In the genomic region with DNA sequence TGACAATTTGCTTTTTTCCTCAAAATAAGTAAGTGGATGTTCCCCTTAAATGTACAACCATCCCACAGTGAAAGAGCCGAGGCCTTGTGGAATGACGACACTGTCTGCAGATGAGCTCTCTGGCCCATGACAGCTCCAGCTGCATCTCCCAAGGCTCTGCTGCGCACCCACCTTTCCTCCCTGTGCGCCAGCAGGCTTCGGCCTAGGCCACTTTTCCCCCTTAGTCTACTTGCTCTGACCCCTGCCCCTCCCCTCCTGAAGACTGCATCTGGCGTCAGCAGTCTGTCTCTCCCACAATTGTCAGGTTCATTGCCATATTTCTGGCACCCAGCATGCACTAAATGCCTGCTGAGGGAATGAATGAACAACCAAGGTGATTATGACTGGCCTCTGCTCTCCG, we compare ENCODE assay signal across 21 cellular contexts. TPM values are rescaled to one million over a fixed set of nuclear protein-coding genes. Genes with fewer than 3 reads are reported as not detected.
DNase-seq lines count a peak whose midpoint lies in the region; ATAC-seq, FAIRE-seq and TF ChIP-seq lines count a peak whose summit lies in the region.
"Had no signal": no experiment of that assay in that cellular context is flagged by ENCODE, and none has a peak within 500 bp of the region (broad histone marks: within the 10 kb centered on the region; RNA-seq: fewer than 3 reads in every experiment).

No MANE protein-coding gene starts in this region.

- 0 out of 2 replicates have a peak overlapping the region, but pooled peaks have one; percentile 10 for H3K9ac ChIP-seq in DND-41 (ENCODE audit: low read depth, low read length)
- no peak overlapping the region for H3K9ac ChIP-seq in GM12878 (ENCODE audit: control insufficient read depth, insufficient read depth, low read length)

- RAD21 ChIA-PET in GM12878 (lab: Charles Lee; ENCODE audit: unreplicated experiment): no interaction called here

- H3K36me3 Mint-ChIP-seq in CD4-positive, CD25-positive, alpha-beta regulatory T cell: peaks cover 6% of the 10 kb centered on the region
- H3K36me3 Mint-ChIP-seq in nephron (ENCODE audit: low read depth): peaks cover 8% of the 10 kb centered on the region

- peaks cover 17 to 55% (median 20%) of the 10 kb centered on the region in 4 donors for H3K4me1 Mint-ChIP-seq in CD4-positive, CD25-positive, alpha-beta regulatory T cell
- peaks cover 8% of the 10 kb centered on the region for H3K4me1 Mint-ChIP-seq in nephron

- SMC1A ChIA-PET in GM12878 (lab: Charles Lee; ENCODE audit: uncharacterized antibody, unreplicated experiment): interaction anchor here (1.1 to 2.3 kb wide), 2 partner anchors 8 to 979 kb away, joined by 3 to 10 read pairs; no protein-coding TSS in a partner anchor

- no peak for TF ChIP-seq RAD21 in GM12878 (IDR thresholded peaks at IDR 0.05; ENCODE audit: insufficient read depth, low read depth, low read length)

- FAIRE-seq in GM12878 (lab: Jason Lieb, UNC): no peak
- FAIRE-seq: colon, H54 had no signal

- no TSS peak for BruUV-seq in GM12878 (replicated peaks; lab: Mats Ljungman, UMichigan)

- no peak for DNase-seq in CD4-positive, CD25-positive, alpha-beta regulatory T cell
- DNase-seq in DND-41: no peak
- no peak for DNase-seq in GM12878 (ENCODE audit: low read depth, low spot score)
- no peak for DNase-seq in psoas muscle
- DNase-seq in retina: no peak
- no peak for DNase-seq in mesenteric fat pad (ENCODE audit: low spot score)
- DNase-seq: activated CD4-positive, alpha-beta T cell treated with anti-CD3 and anti-CD28 coated beads for 1 hour; DMS53; KBM-7; left colon; midbrain; NCI-H1048; NCI-H69; T-helper 9 cell; tibial artery had no signal

- in situ Hi-C loops in GM12878 (cut with MboI): no loop called here

- H3K79me2 ChIP-seq in DND-41 (ENCODE audit: insufficient read depth, low read length): peaks cover 54% of the 10 kb centered on the region
- peaks cover 18% of the 10 kb centered on the region for H3K79me2 ChIP-seq in GM12878 (ENCODE audit: control insufficient read depth, insufficient read depth, low read length)

- H3K27ac Mint-ChIP-seq in CD4-positive, CD25-positive, alpha-beta regulatory T cell: peak overlapping the region in 1 of 3 donors; percentile 15
- H3K27ac Mint-ChIP-seq in nephron: no peak overlapping the region

- intact Hi-C loops in GM12878 (cut with micrococcal nuclease; ENCODE audit: unreplicated experiment): loop anchor here (5.0 kb wide), 1 partner anchor 47 kb away; no protein-coding TSS in a partner anchor
- intact Hi-C loops in psoas muscle (cut with DNase I): no loop called here

- 0 out of 2 replicates have a peak, but pooled peaks have one; percentile 10 for TF ChIP-seq POLR2A in GM12878 (IDR thresholded peaks at IDR 0.05; ENCODE audit: low read depth, low read length)

- peaks cover 16% of the 10 kb centered on the region for H3K4me1 ChIP-seq in CD4-positive, CD25-positive, alpha-beta regulatory T cell (ENCODE audit: control insufficient read depth, insufficient read depth, low read length, poor library complexity, severe bottlenecking)
- H3K4me1 ChIP-seq in DND-41 (ENCODE audit: insufficient read depth, low read length) (peaks cover 22% of the 10 kb centered on the region), GM12878 (ENCODE audit: control insufficient read depth, insufficient read depth, low read length) (peaks cover 4% of the 10 kb centered on the region), psoas muscle (peaks cover 19% of the 10 kb centered on the region)

- 87% methylated on average over 7 of the region's 7 CpGs for WGBS in GM12878 (ENCODE audit: insufficient coverage, insufficient replicate concordance, low lambda C conversion rate, missing lambda C conversion rate)
- WGBS in psoas muscle, 3 donors: 59 to 74% (median 66%) methylated on average over 7 of the region's 7 CpGs

- POLR2A ChIA-PET in GM12878 (lab: Charles Lee): interaction anchor here (0.6 kb wide), 1 partner anchor 151 kb away, joined by 3 read pairs; no protein-coding TSS in a partner anchor

- H3K9me3 ChIP-seq in CD4-positive, CD25-positive, alpha-beta regulatory T cell (ENCODE audit: control insufficient read depth in 2 of 2, low read length in 2 of 2): no peaks in the 10 kb centered on the region
- H3K9me3 ChIP-seq in DND-41 (ENCODE audit: insufficient read depth, low read length, severe bottlenecking) (no peaks in the 10 kb centered on the region), GM12878 (replicated peaks; ENCODE audit: control insufficient read depth, insufficient read depth, low read length) (no peaks in the 10 kb centered on the region), psoas muscle (no peaks in the 10 kb centered on the region)
- H3K9me3 ChIP-seq: ascending aorta, tibial artery had no signal

- no peak overlapping the region for H3K27ac ChIP-seq in CD4-positive, CD25-positive, alpha-beta regulatory T cell (ENCODE audit: insufficient read depth, low read length, poor library complexity, severe bottlenecking)
- H3K27ac ChIP-seq in DND-41 (ENCODE audit: low read length): no peak overlapping the region
- H3K27ac ChIP-seq in GM12878 (ENCODE audit: control insufficient read depth, insufficient read depth): no peak overlapping the region
- no peak overlapping the region for H3K27ac ChIP-seq in psoas muscle
- H3K27ac ChIP-seq: ascending aorta, C4-2B, HL-60, tibial artery had no signal

- H4K20me1 ChIP-seq in DND-41 (ENCODE audit: insufficient read depth, low read length): peaks cover 15% of the 10 kb centered on the region
- no peaks in the 10 kb centered on the region; the same call in 1 of the 2 replicates for H4K20me1 ChIP-seq in GM12878 (ENCODE audit: control insufficient read depth, insufficient read depth)

- peaks cover 8% of the 10 kb centered on the region for H3K36me3 ChIP-seq in CD4-positive, CD25-positive, alpha-beta regulatory T cell (ENCODE audit: control insufficient read depth, insufficient read depth, low read length)
- peaks cover 15% of the 10 kb centered on the region for H3K36me3 ChIP-seq in DND-41 (ENCODE audit: insufficient read depth, low read length)
- peaks cover 0 to 3% of the 10 kb centered on the region in 2 experiments; a peak in 1 of 4 replicates for H3K36me3 ChIP-seq in GM12878 (ENCODE audit: control insufficient read depth in 2 of 2, insufficient read depth in 2 of 2, low read length in 1 of 2)
- H3K36me3 ChIP-seq in psoas muscle (ENCODE audit: insufficient read depth in 1 of 2, low read depth in 1 of 2): peaks cover 0 to 11% of the 10 kb centered on the region in 2 donors

- H3K4me2 ChIP-seq in DND-41 (ENCODE audit: insufficient read depth, low read length) (peak overlapping the region; percentile 83; the same call in 1 of the 2 replicates), GM12878 (ENCODE audit: control insufficient read depth, insufficient read depth) (no peak overlapping the region)

- H3K27me3 ChIP-seq in CD4-positive, CD25-positive, alpha-beta regulatory T cell (ENCODE audit: control insufficient read depth, insufficient read depth, low read length): no peaks in the 10 kb centered on the region
- H3K27me3 ChIP-seq in DND-41 (ENCODE audit: insufficient read depth, low read length, poor library complexity) (no peaks in the 10 kb centered on the region), GM12878 (replicated peaks in 1 of 2; ENCODE audit: control insufficient read depth in 2 of 2, insufficient read depth in 2 of 2, low read length in 1 of 2) (no peaks in the 10 kb centered on the region), psoas muscle (ENCODE audit: insufficient read depth in 3 of 3, low read length in 2 of 3) (no peaks in the 10 kb centered on the region)
- H3K27me3 ChIP-seq: ascending aorta, tibial artery had no signal

- peak overlapping the region in 3 of 4 donors; percentile 44 to 87 (median 59) for H3K4me3 Mint-ChIP-seq in CD4-positive, CD25-positive, alpha-beta regulatory T cell
- peak overlapping the region; percentile 90 to 91 (median 91) for H3K4me3 Mint-ChIP-seq in nephron

- CTCF ChIA-PET in GM12878 (lab: Yijun Ruan, JAX): interaction anchor here (1.6 to 4.1 kb wide), 3 partner anchors 9 to 975 kb away, joined by 3 to 47 read pairs (median 12); no protein-coding TSS in a partner anchor

- H3K4me3 ChIP-seq in CD4-positive, CD25-positive, alpha-beta regulatory T cell (ENCODE audit: low read depth, low read length): no peak overlapping the region
- H3K4me3 ChIP-seq in DND-41 (ENCODE audit: low read depth in 1 of 2, low read length in 2 of 2) (no peak overlapping the region), GM12878 (no peak overlapping the region; the same call in 1 of the 2 replicates), psoas muscle (no peak overlapping the region)
- H3K4me3 ChIP-seq: tibial artery had no signal

- no peaks in the 10 kb centered on the region for H3K27me3 Mint-ChIP-seq in CD4-positive, CD25-positive, alpha-beta regulatory T cell
- H3K27me3 Mint-ChIP-seq in nephron (ENCODE audit: low read depth): no peaks in the 10 kb centered on the region

- H2AFZ ChIP-seq in DND-41 (ENCODE audit: low read depth, low read length): no peak overlapping the region
- H2AFZ ChIP-seq in GM12878 (ENCODE audit: control insufficient read depth, low read depth, low read length): no peak overlapping the region

- TF ChIP-seq EP300 in GM12878 (IDR thresholded peaks at IDR 0.05; ENCODE audit: borderline replicate concordance in 1 of 2, control insufficient read depth in 1 of 2, low read depth in 2 of 2, low read length in 2 of 2): no peak

- no peak for ATAC-seq in CD4-positive, CD25-positive, alpha-beta regulatory T cell (ENCODE audit: low read depth in 2 of 2)
- ATAC-seq in DND-41 (ENCODE audit: insufficient read depth, low read depth): no peak
- no peak for ATAC-seq in GM12878
- ATAC-seq in psoas muscle: no peak
- ATAC-seq: left colon had no signal

- TF ChIP-seq CTCF in DND-41 (IDR thresholded peaks at IDR 0.05; ENCODE audit: borderline replicate concordance, extremely low read depth, low read length, poor library complexity, severe bottlenecking) (no peak), GM12878 (IDR thresholded peaks at IDR 0.05 in 2 of 3, conservative IDR thresholded peaks at IDR 0.05 in 1 of 3; ENCODE audit: control insufficient read depth in 2 of 3, extremely low read depth in 1 of 3, insufficient read depth in 1 of 3, low read depth in 3 of 3, low read length in 3 of 3) (no peak), nephron (IDR thresholded peaks at IDR 0.05; ENCODE audit: unreplicated experiment in 3 of 3) (no peak), psoas muscle (IDR thresholded peaks at IDR 0.05) (no peak)

- H3K9me3 Mint-ChIP-seq in CD4-positive, CD25-positive, alpha-beta regulatory T cell: no peaks in the 10 kb centered on the region
- no peaks in the 10 kb centered on the region for H3K9me3 Mint-ChIP-seq in nephron

RNA-seq across cellular contexts. Expression of a gene that starts 2.0 kb away (rescaled TPM):
- 56.7 TPM for total RNA-seq in CD4-positive, CD25-positive, alpha-beta regulatory T cell
- polyA plus RNA-seq in CD4-positive, CD25-positive, alpha-beta regulatory T cell: 10 to 100 TPM; 13.1 to 17.4 (median 14.3) TPM
- 173 TPM in 2 replicates for total RNA-seq in GM12878 (2013; cell fraction: nucleolus; rRNA removed)
- total RNA-seq in GM12878 (2014; rRNA removed): 43.5 and 47.3 TPM in 2 replicates
- 19.9 and 22.1 TPM in 2 replicates for total RNA-seq in GM12878 (2014; rRNA removed; fragmentation: Illumina TruSeq; extraction: Trizol)
- total RNA-seq in GM12878 (2021): 41.9 and 47.1 TPM in 2 replicates
- 7.4 TPM for polyA plus RNA-seq in GM12878 (2011; ENCODE audit: low read depth)
- 7.4 and 12.4 TPM in 2 replicates for polyA plus RNA-seq in GM12878 (2011; rRNA removed)
- 15.5 and 17.6 TPM in 2 replicates for polyA plus RNA-seq in GM12878 (2011; cell fraction: cytosol; rRNA removed)
- 137 and 161 TPM in 2 replicates for polyA plus RNA-seq in GM12878 (2011; cell fraction: nucleus; rRNA removed)
- 16.8 and 19.0 TPM in 2 replicates for polyA plus RNA-seq in GM12878 (2012)
- polyA plus RNA-seq in GM12878 (2014; fragmentation: Illumina TruSeq; extraction: Trizol): 12.8 and 29.6 TPM in 2 replicates
- 1 to 10 TPM in 1 of 2 experiments, under 1 TPM in 1; 0.60 to 1.6 TPM for polyA plus RNA-seq in GM12878 (2014; fragmentation: Nextera tagmentation; extraction: Ambion mirVana)
- 40.9 and 47.9 TPM in 2 replicates for polyA plus RNA-seq in GM12878 (2014; rRNA removed)
- 10 to 100 TPM; 37.8 to 45.2 TPM for polyA plus RNA-seq in GM12878 (2016; fragmentation: Nextera tagmentation; extraction: Ambion mirVana)
- 17.1 and 23.3 TPM in 2 replicates for polyA minus RNA-seq in GM12878 (2011; rRNA and poly(A)+ RNA removed)
- 6.9 and 8.7 TPM in 2 replicates for polyA minus RNA-seq in GM12878 (2011; cell fraction: cytosol; rRNA and poly(A)+ RNA removed)
- 31.7 and 48.4 TPM in 2 replicates for polyA minus RNA-seq in GM12878 (2011; cell fraction: nucleus; rRNA and poly(A)+ RNA removed)
- 10 to 100 TPM in 1 of 4 donors, 1 to 10 TPM in 3; 5.4 to 12.2 (median 9.0) TPM for total RNA-seq in psoas muscle
- polyA plus RNA-seq in psoas muscle: 10 to 100 TPM in 1 of 3 donors, 1 to 10 TPM in 2; 6.4 to 13.5 (median 8.1) TPM
- total RNA-seq in mesenteric fat pad: 18.4 TPM

RNA-seq across cellular contexts. Expression of a gene that starts 27.9 kb away (rescaled TPM):
- total RNA-seq in CD4-positive, CD25-positive, alpha-beta regulatory T cell: 19.6 TPM
- 1 to 10 TPM; 5.6 to 8.7 (median 6.6) TPM for polyA plus RNA-seq in CD4-positive, CD25-positive, alpha-beta regulatory T cell
- total RNA-seq in GM12878 (2013; cell fraction: nucleolus; rRNA removed): 25.4 and 26.9 TPM in 2 replicates
- total RNA-seq in GM12878 (2014; rRNA removed) (17.5 and 19.2 TPM in 2 replicates), GM12878 (2014; rRNA removed; fragmentation: Illumina TruSeq; extraction: Trizol) (7.5 and 8.5 TPM in 2 replicates), GM12878 (2021) (19.4 and 26.3 TPM in 2 replicates), psoas muscle (10 to 100 TPM; 11.9 to 29.5 (median 15.7) TPM), mesenteric fat pad (44.5 TPM)
- 2.6 TPM for polyA plus RNA-seq in GM12878 (2011; ENCODE audit: low read depth)
- polyA plus RNA-seq in GM12878 (2011; rRNA removed) (5.4 and 7.8 TPM in 2 replicates), GM12878 (2014; fragmentation: Illumina TruSeq; extraction: Trizol) (2.9 and 5.6 TPM in 2 replicates), GM12878 (2014; fragmentation: Nextera tagmentation; extraction: Ambion mirVana) (1 to 10 TPM in 1 of 2 experiments, under 1 TPM in 1; 0.55 to 2.0 TPM), GM12878 (2014; rRNA removed) (17.0 and 18.5 TPM in 2 replicates), GM12878 (2016; fragmentation: Nextera tagmentation; extraction: Ambion mirVana) (10 to 100 TPM; 10.9 to 11.6 TPM), psoas muscle (10 to 100 TPM in 2 of 3 donors, 1 to 10 TPM in 1; 8.1 to 13.1 (median 11.8) TPM)
- 8.3 and 10.5 TPM in 2 replicates for polyA plus RNA-seq in GM12878 (2011; cell fraction: cytosol; rRNA removed)
- polyA plus RNA-seq in GM12878 (2011; cell fraction: nucleus; rRNA removed): 26.6 and 27.9 TPM in 2 replicates
- polyA plus RNA-seq in GM12878 (2012): 6.0 and 6.4 TPM in 2 replicates
- polyA minus RNA-seq in GM12878 (2011; rRNA and poly(A)+ RNA removed): 3.5 and 10.0 TPM in 2 replicates
- polyA minus RNA-seq in GM12878 (2011; cell fraction: cytosol; rRNA and poly(A)+ RNA removed): 2.6 and 5.2 TPM in 2 replicates
- 3.5 and 5.0 TPM in 2 replicates for polyA minus RNA-seq in GM12878 (2011; cell fraction: nucleus; rRNA and poly(A)+ RNA removed)
